8 cellular contexts compared by ENCODE assay signal in the genomic region with DNA sequence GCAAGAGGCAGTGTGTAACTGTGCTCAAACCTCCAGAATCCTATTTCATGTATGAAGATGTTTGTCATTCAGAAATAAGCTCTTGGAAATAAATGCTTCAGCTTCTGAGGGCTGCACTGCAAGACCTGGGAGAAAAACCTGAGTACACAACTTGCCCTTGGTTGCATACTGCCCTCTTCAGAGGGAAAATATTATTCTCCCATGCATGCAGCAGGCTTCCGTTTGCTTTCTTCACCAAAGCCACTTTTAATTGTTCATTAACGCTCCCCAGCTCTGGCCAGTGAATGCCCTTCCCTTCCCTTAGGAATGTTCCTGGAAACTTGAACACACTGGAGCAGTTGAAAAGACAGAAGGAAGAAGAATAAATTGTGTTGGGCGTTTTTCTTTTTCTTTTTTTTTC. TPM values are rescaled to one million over a fixed set of nuclear protein-coding genes. Genes with fewer than 3 reads are reported as not detected.
DNase-seq lines count a peak whose midpoint lies in the region; ATAC-seq, FAIRE-seq and TF ChIP-seq lines count a peak whose summit lies in the region.

No MANE protein-coding gene starts in this region.

- no peaks in the 10 kb centered on the region for H3K79me2 ChIP-seq in GM12878 (ENCODE audit: control insufficient read depth, insufficient read depth, low read length)

- ATAC-seq in GM12878 = peak; percentile 23; the same call in 2 of the 3 replicates
- no peak for ATAC-seq in HG03045 (IDR thresholded peaks at IDR 0.05; ENCODE audit: unreplicated experiment)
- ATAC-seq in GM21717 (IDR thresholded peaks at IDR 0.05; ENCODE audit: unreplicated experiment) = no peak

- FAIRE-seq in GM12878 (lab: Jason Lieb, UNC) = no peak

- no peak for TF ChIP-seq POLR2A in GM12878 (IDR thresholded peaks at IDR 0.05; ENCODE audit: low read depth, low read length)

- TF ChIP-seq RAD21 in GM12878 (IDR thresholded peaks at IDR 0.05; ENCODE audit: insufficient read depth, low read depth, low read length) = peak; percentile 76

- POLR2A ChIA-PET in GM12878 (lab: Charles Lee) = interaction anchor here (0.6 to 1.8 kb wide), 4 partner anchors 20 to 146 kb away, joined by 3 to 4 read pairs (median 4); no protein-coding TSS in a partner anchor

- H3K4me3 ChIP-seq in GM12878 = no peak overlapping the region

- RAD21 ChIA-PET in GM12878 (lab: Charles Lee; ENCODE audit: unreplicated experiment) = interaction anchor here (0.8 to 13.7 kb wide), 19 partner anchors 10 to 169 kb away, joined by 3 to 116 read pairs (median 5); no protein-coding TSS in a partner anchor

- peaks cover 5 to 9% of the 10 kb centered on the region in 2 experiments for H3K27me3 ChIP-seq in GM12878 (replicated peaks in 1 of 2; ENCODE audit: control insufficient read depth in 2 of 2, insufficient read depth in 2 of 2, low read length in 1 of 2)

- DNase-seq in NCI-H1436 (lab: John Stamatoyannopoulos, UW) (peak; percentile 18), NCI-H1436 treated with DMSO at 0.1 percent for 48 hours (lab: John Stamatoyannopoulos, UW) (no peak), LHCN-M2 (ENCODE audit: low read depth) (peak; percentile 19), GM12878 (ENCODE audit: low read depth, low spot score) (no peak), medulla oblongata (ENCODE audit: extremely low spot score) (peak; percentile 74)
- DNase-seq in activated T-cell treated with anti-CD3 and anti-CD28 coated beads, Interleukin-2, amount 50 U/mL, for 48 hours = no peak

- SMC1A ChIA-PET in GM12878 (lab: Charles Lee; ENCODE audit: uncharacterized antibody, unreplicated experiment) = interaction anchor here (0.7 to 11.8 kb wide), 31 partner anchors 10 to 169 kb away, joined by 3 to 139 read pairs (median 5); no protein-coding TSS in a partner anchor

- H2AFZ ChIP-seq in GM12878 (ENCODE audit: control insufficient read depth, low read depth, low read length) = no peak overlapping the region

- TF ChIP-seq EP300 in GM12878 (IDR thresholded peaks at IDR 0.05; ENCODE audit: borderline replicate concordance in 1 of 2, control insufficient read depth in 1 of 2, low read depth in 2 of 2, low read length in 2 of 2) = no peak

- TF ChIP-seq CTCF in GM12878 (IDR thresholded peaks at IDR 0.05 in 2 of 3, conservative IDR thresholded peaks at IDR 0.05 in 1 of 3; ENCODE audit: control insufficient read depth in 2 of 3, extremely low read depth in 1 of 3, insufficient read depth in 1 of 3, low read depth in 3 of 3, low read length in 3 of 3) = peak; percentile 43 to 83 (median 52); a peak in 5 of 6 replicates

- 0% methylated on average over 3 of the region's 3 CpGs for WGBS in GM12878 (ENCODE audit: insufficient coverage, insufficient replicate concordance, low lambda C conversion rate, missing lambda C conversion rate)

- intact Hi-C loops in GM12878 (cut with micrococcal nuclease; ENCODE audit: unreplicated experiment) = loop anchor here (1.0 to 10.0 kb wide), 3 partner anchors 72 to 163 kb away; no protein-coding TSS in a partner anchor

- no peaks in the 10 kb centered on the region for H3K36me3 ChIP-seq in GM12878 (ENCODE audit: control insufficient read depth in 2 of 2, insufficient read depth in 2 of 2, low read length in 1 of 2)

- H3K27ac ChIP-seq in GM12878 (ENCODE audit: control insufficient read depth, insufficient read depth) = no peak overlapping the region

- CTCF ChIA-PET in GM12878 (lab: Yijun Ruan, JAX) = interaction anchor here (0.6 to 12.7 kb wide), 29 partner anchors 8 to 168 kb away, joined by 3 to 256 read pairs (median 7); no protein-coding TSS in a partner anchor

- in situ Hi-C loops in GM12878 (cut with MboI) = no loop called here

- H3K4me1 ChIP-seq in GM12878 (ENCODE audit: control insufficient read depth, insufficient read depth, low read length) = 0 out of 2 replicates have a peak, but pooled peaks cover 3% of the 10 kb centered on the region

- no peaks in the 10 kb centered on the region for H3K9me3 ChIP-seq in GM12878 (replicated peaks; ENCODE audit: control insufficient read depth, insufficient read depth, low read length)

- H4K20me1 ChIP-seq in GM12878 (ENCODE audit: control insufficient read depth, insufficient read depth) = no peaks in the 10 kb centered on the region

- no peak overlapping the region for H3K9ac ChIP-seq in GM12878 (ENCODE audit: control insufficient read depth, insufficient read depth, low read length)

- no TSS peak for BruUV-seq in GM12878 (replicated peaks; lab: Mats Ljungman, UMichigan)

- H3K4me2 ChIP-seq in GM12878 (ENCODE audit: control insufficient read depth, insufficient read depth) = no peak overlapping the region

TF ChIP-seq in GM12878, 131 proteins besides CTCF, POLR2A, EP300 and RAD21:
- TF ChIP-seq SMC3 (IDR thresholded peaks at IDR 0.05; ENCODE audit: borderline replicate concordance, low read length) = peak; percentile 49; the same call in 1 of the 2 replicates
- no peak for TF ChIP-seq RFX5 (IDR thresholded peaks at IDR 0.05; ENCODE audit: low read depth, low read length)
- TF ChIP-seq JUND (IDR thresholded peaks at IDR 0.05; ENCODE audit: low read depth, low read length) = no peak

RNA-seq across cellular contexts. Expression of gene WHRN, which starts 2.5 kb away (rescaled TPM):
- 0.83 and 1.4 TPM in 2 replicates for total RNA-seq in LHCN-M2 (2014; rRNA removed)
- 1.5 TPM for polyA plus RNA-seq in LHCN-M2 (2012)
- total RNA-seq in GM12878 (2013; cell fraction: nucleolus; rRNA removed) = 110 and 114 TPM in 2 replicates
- 0.33 and 0.34 TPM in 2 replicates for total RNA-seq in GM12878 (2014; rRNA removed)
- total RNA-seq in GM12878 (2014; rRNA removed; fragmentation: Illumina TruSeq; extraction: Trizol) = 0.18 TPM in 2 replicates
- total RNA-seq in GM12878 (2021) = 0.98 and 1.2 TPM in 2 replicates
- 1.3 TPM for polyA plus RNA-seq in GM12878 (2011; ENCODE audit: low read depth)
- polyA plus RNA-seq in GM12878 (2011; rRNA removed) = 9.9 and 18.2 TPM in 2 replicates
- 20.1 and 23.8 TPM in 2 replicates for polyA plus RNA-seq in GM12878 (2011; cell fraction: cytosol; rRNA removed)
- 247 and 273 TPM in 2 replicates for polyA plus RNA-seq in GM12878 (2011; cell fraction: nucleus; rRNA removed)
- 4.2 and 4.5 TPM in 2 replicates for polyA plus RNA-seq in GM12878 (2012)
- polyA plus RNA-seq in GM12878 (2014; fragmentation: Illumina TruSeq; extraction: Trizol) = 0.17 and 0.29 TPM in 2 replicates
- under 1 TPM in 1 of 2 experiments, not detected in 1; 0.04 TPM for polyA plus RNA-seq in GM12878 (2014; fragmentation: Nextera tagmentation; extraction: Ambion mirVana)
- polyA plus RNA-seq in GM12878 (2014; rRNA removed) = 0.82 and 0.86 TPM in 2 replicates
- 1 to 10 TPM in 1 of 2 experiments, under 1 TPM in 1; 0.68 to 1.1 TPM for polyA plus RNA-seq in GM12878 (2016; fragmentation: Nextera tagmentation; extraction: Ambion mirVana)
- 7.0 and 17.7 TPM in 2 replicates for polyA minus RNA-seq in GM12878 (2011; rRNA and poly(A)+ RNA removed)
- polyA minus RNA-seq in GM12878 (2011; cell fraction: cytosol; rRNA and poly(A)+ RNA removed) = 6.4 and 12.8 TPM in 2 replicates
- 54.9 and 86.5 TPM in 2 replicates for polyA minus RNA-seq in GM12878 (2011; cell fraction: nucleus; rRNA and poly(A)+ RNA removed)

Comparison
In these comparisons a context has a peak if more than half of its experiments do, and no peak if none do; other contexts are left out.
1. DNase-seq: peak in NCI-H1436 (single experiment), LHCN-M2 (single experiment) and medulla oblongata (single experiment); none in NCI-H1436 treated with DMSO at 0.1 percent for 48 hours (single experiment), GM12878 (single experiment) and activated T-cell treated with anti-CD3 and anti-CD28 coated beads, Interleukin-2, amount 50 U/mL, for 48 hours (0 of 2).